Comparison of ENCODE assay signal across 8 cellular contexts in the genomic region with DNA sequence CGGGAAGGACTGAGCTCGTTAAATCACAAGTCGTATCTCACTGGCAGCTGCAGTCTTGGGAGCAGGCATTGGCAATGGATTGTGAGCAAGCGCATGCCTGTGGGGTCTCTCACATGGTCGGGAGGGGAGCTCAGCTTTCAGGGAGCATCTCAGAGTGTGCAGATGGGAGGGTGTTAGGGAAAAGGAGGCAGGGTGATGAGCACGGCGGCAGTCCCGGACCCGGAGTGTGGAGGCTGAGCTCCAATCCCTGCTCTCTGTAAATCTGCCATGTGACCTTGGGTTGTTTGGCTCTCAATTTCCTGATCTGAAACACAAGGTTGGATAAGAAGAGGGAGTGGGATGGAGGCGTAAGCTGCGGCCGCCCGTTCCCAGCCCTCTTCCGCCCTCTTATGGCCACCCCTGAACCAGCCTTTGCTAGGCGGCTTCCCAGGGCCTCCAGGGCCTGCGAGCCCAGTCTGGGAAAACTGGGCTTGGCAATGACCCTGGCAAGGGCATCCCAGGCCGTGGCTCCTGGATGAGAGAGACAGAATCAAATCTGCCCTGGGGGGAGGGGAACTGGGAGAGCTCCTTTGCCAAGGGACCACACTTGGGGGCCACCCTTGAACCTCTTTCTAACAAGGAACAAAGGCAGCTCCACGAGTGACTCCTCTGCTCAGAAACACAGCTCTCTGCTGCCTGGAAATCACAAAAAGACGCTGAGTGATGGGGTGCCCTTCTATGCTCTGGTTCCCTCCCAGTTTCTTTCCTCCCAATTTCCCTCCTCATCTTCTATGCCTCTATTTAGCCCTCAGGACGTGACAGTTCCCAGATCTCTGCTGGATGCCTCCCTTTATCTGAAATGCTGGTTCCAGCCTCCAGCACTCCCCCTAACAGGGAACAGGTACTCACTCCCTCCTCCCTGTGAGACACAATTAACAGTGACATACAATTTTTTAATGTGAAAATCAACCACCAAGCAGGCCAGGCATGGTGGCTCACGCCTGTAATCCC. TPM values are rescaled to one million over a fixed set of nuclear protein-coding genes. Genes with fewer than 3 reads are reported as not detected.
DNase-seq lines count a peak whose midpoint lies in the region; ATAC-seq and TF ChIP-seq lines count a peak whose summit lies in the region.

No MANE protein-coding gene starts in this region.

- H3K4me2 ChIP-seq in mesendoderm (ENCODE audit: low read length): peak overlapping the region; percentile 61

- no peaks in the 10 kb centered on the region for H3K4me1 Mint-ChIP-seq in T-helper 17 cell

- H3K4me3 Mint-ChIP-seq in T-helper 17 cell: no peak overlapping the region

- H2BK120ac ChIP-seq in mesendoderm (ENCODE audit: low read depth, low read length): no peak overlapping the region

- H2BK5ac ChIP-seq in mesendoderm (ENCODE audit: low read length): peak overlapping the region; percentile 59

- H3K4me1 ChIP-seq in mesendoderm (ENCODE audit: control insufficient read depth, low read depth, low read length) (peaks cover 3% of the 10 kb centered on the region), thoracic aorta (ENCODE audit: control insufficient read depth in 1 of 2, low read depth in 2 of 2) (peaks cover 6 to 17% of the 10 kb centered on the region in 2 donors)

- H3K9me3 ChIP-seq in thoracic aorta (no peaks in the 10 kb centered on the region), T-helper 17 cell (ENCODE audit: control insufficient read depth, low read length, poor library complexity, severe bottlenecking) (no peaks in the 10 kb centered on the region)

- no peak overlapping the region for H3K23ac ChIP-seq in mesendoderm (ENCODE audit: low read length)

- H3K79me2 ChIP-seq in mesendoderm (ENCODE audit: control insufficient read depth, insufficient read depth, low read length): no peaks in the 10 kb centered on the region

- no peak overlapping the region for H3K4ac ChIP-seq in mesendoderm (ENCODE audit: low read depth, low read length)

- ATAC-seq in SK-N-SH treated with all-trans-retinoic acid at 6 μM for 48 hours: peak; percentile 100
- peak; percentile 27 for ATAC-seq in thoracic aorta (ENCODE audit: insufficient number of reproducible peaks, low FRiP score, low read depth)
- ATAC-seq in T-helper 17 cell: no peak
- ATAC-seq in HG02763 (IDR thresholded peaks at IDR 0.05; ENCODE audit: unreplicated experiment): no peak

- H3K18ac ChIP-seq in mesendoderm (ENCODE audit: low read length): no peak overlapping the region

- H2AK5ac ChIP-seq in mesendoderm (ENCODE audit: low read length): no peak overlapping the region

- peak; percentile 66 for TF ChIP-seq CTCF in epithelial cell of proximal tubule (conservative IDR thresholded peaks at IDR 0.05; ENCODE audit: low read depth, low read length)
- TF ChIP-seq CTCF in thoracic aorta (IDR thresholded peaks at IDR 0.05): peak; percentile 71

- H3K4me3 ChIP-seq in epithelial cell of proximal tubule (ENCODE audit: low read depth, low read length) (peak overlapping the region; percentile 22), mesendoderm (ENCODE audit: low read length) (no peak overlapping the region), thoracic aorta (peak overlapping the region; percentile 51)

- H3K27me3 ChIP-seq in mesendoderm (ENCODE audit: insufficient read depth, low read length, poor library complexity) (no peaks in the 10 kb centered on the region), thoracic aorta (replicated peaks; ENCODE audit: insufficient read depth) (no peaks in the 10 kb centered on the region)

- no peak overlapping the region for H4K8ac ChIP-seq in mesendoderm (ENCODE audit: low read depth, low read length)

- H3K27ac Mint-ChIP-seq in T-helper 17 cell: no peak overlapping the region

- H3K36me3 Mint-ChIP-seq in T-helper 17 cell (ENCODE audit: low read depth): peaks cover 6% of the 10 kb centered on the region

- no peak overlapping the region for H2BK15ac ChIP-seq in mesendoderm (replicated peaks; ENCODE audit: low read depth)

- H3K79me1 ChIP-seq in mesendoderm (ENCODE audit: low read length): no peaks in the 10 kb centered on the region

- no peak overlapping the region for H4K5ac ChIP-seq in mesendoderm (ENCODE audit: low read length)

- peaks cover 61% of the 10 kb centered on the region for H3K27me3 Mint-ChIP-seq in T-helper 17 cell

- DNase-seq in GM04503 (ENCODE audit: low read depth): peak; percentile 23
- peak; percentile 39 for DNase-seq in LoVo (ENCODE audit: low spot score)
- no peak for DNase-seq in epithelial cell of proximal tubule (ENCODE audit: low read depth)
- peak; percentile 92 for DNase-seq in mesendoderm
- peak; percentile 16 for DNase-seq in thoracic aorta (ENCODE audit: low spot score)
- no peak for DNase-seq in T-helper 17 cell

- H3K27ac ChIP-seq in mesendoderm (ENCODE audit: low read depth, low read length) (no peak overlapping the region), thoracic aorta (no peak overlapping the region)

- H3K56ac ChIP-seq in mesendoderm (ENCODE audit: low read length): peak overlapping the region; percentile 91

- peak overlapping the region; percentile 59 for H3K9ac ChIP-seq in mesendoderm (ENCODE audit: low read length)

- H3K36me3 ChIP-seq in mesendoderm (ENCODE audit: control insufficient read depth, insufficient read depth, low read length) (no peaks in the 10 kb centered on the region), thoracic aorta (no peaks in the 10 kb centered on the region)

- no CpG with 5 or more reads among the region's 21 CpGs for WGBS in mesendoderm (ENCODE audit: extremely low coverage, insufficient coverage, low lambda C conversion rate)

TF ChIP-seq in SK-N-SH treated with all-trans-retinoic acid at 6 μM for 48 hours, 23 proteins besides CTCF, POLR2A, EP300 and RAD21:
- TF ChIP-seq ZNF565 (CRISPR knock-in tag; conservative IDR thresholded peaks at IDR 0.05; ENCODE audit: low read depth) (no peak; the same call in 1 of the 2 replicates), RARB (CRISPR knock-in tag; IDR thresholded peaks at IDR 0.05) (no peak), ZNF70 (CRISPR knock-in tag; IDR thresholded peaks at IDR 0.05) (peak; percentile 100)
TF ChIP-seq in SK-N-SH treated with all-trans-retinoic acid at 6 μM for 48 hours: peak in this region for 1.

RNA-seq across cellular contexts. Expression of a gene that starts 41.7 kb away (rescaled TPM):
- 5.4 and 6.1 TPM in 2 replicates for total RNA-seq in epithelial cell of proximal tubule
- 0.67 TPM for polyA plus RNA-seq in mesendoderm (2013, experiment 1 of 2)
- 0.64 TPM for polyA plus RNA-seq in mesendoderm (2013, experiment 2 of 2)
- 10 to 100 TPM; 15.4 to 24.5 TPM for total RNA-seq in thoracic aorta
- total RNA-seq in T-helper 17 cell: not detected

Comparison
In these comparisons a context has a peak if more than half of its experiments do, and no peak if none do; other contexts are left out.
1. DNase-seq: peak in GM04503 (single experiment), LoVo (single experiment), mesendoderm (single experiment) and thoracic aorta (single experiment); none in epithelial cell of proximal tubule (single experiment) and T-helper 17 cell (0 of 3).
2. ATAC-seq: peak in SK-N-SH treated with all-trans-retinoic acid at 6 μM for 48 hours (single experiment) and thoracic aorta (single experiment); none in T-helper 17 cell (single experiment) and HG02763 (single experiment).